In the genomic region with DNA sequence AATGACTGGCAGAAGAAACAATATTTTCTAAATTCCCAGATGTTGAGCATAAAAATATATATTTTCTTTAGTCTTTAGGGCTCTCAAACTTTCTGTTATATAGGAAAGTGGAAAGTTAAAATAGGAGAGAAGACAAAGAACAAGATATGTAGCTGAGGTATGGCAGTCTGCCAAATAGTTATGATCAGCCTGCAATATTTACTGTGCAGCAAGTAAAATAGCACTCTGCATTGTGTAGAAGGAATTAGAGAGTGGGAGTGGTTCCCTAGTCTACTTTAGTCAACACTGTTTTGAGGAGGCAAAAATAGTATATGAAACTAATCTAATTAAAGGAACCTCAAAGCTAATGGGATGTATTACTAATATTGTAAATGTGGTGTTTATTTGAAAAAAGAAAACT, we compare ENCODE assay signal across 18 cellular contexts.
A peak's percentile ranks its signal among the peaks of the same experiment; 100 is the strongest.
DNase-seq lines count a peak whose midpoint lies in the region; ATAC-seq, FAIRE-seq and TF ChIP-seq lines count a peak whose summit lies in the region.
"Had no signal": no experiment of that assay in that cellular context is flagged by ENCODE, and none has a peak within 500 bp of the region (broad histone marks: within the 10 kb centered on the region; RNA-seq: fewer than 3 reads in every experiment).

No MANE protein-coding gene starts in this region.

- no peak for FAIRE-seq in astrocyte (lab: Jason Lieb, UNC)
- FAIRE-seq: H54 had no signal

- DNase-seq in HS-27A (ENCODE audit: low read depth) (peak; percentile 29), NCI-H1436 treated with DMSO at 0.1 percent for 48 hours (lab: John Stamatoyannopoulos, UW) (peak; percentile 72), astrocyte (ENCODE audit: low read depth) (peak; percentile 33), left kidney (ENCODE audit: low read depth, low spot score) (peak; percentile 4), NCI-H2107 (lab: John Stamatoyannopoulos, UW) (no peak)
- DNase-seq: activated CD8-positive, alpha-beta memory T cell treated with anti-CD3 and anti-CD28 coated beads, Interleukin-2, amount 50 U/mL, for 4 hours; activated naive CD8-positive, alpha-beta T cell treated with anti-CD3 and anti-CD28 coated beads, Interleukin-2, amount 10 ng/mL, durations not matched to agents 7 days and 5 days; CD4-positive, CD25-positive, alpha-beta regulatory T cell; gastrocnemius medialis; GF-D8; immature natural killer cell; midbrain; stimulated activated CD4-positive, alpha-beta T cell treated with anti-CD3 and anti-CD28 coated beads, Interleukin-15, amount 100 ng/mL, for 24 hours had no signal

- H3K27me3 ChIP-seq in astrocyte (ENCODE audit: insufficient read depth, low read length): no peaks in the 10 kb centered on the region
- H3K27me3 ChIP-seq: gastrocnemius medialis had no signal

- H3K4me1 Mint-ChIP-seq in astrocyte (ENCODE audit: low read depth, unreplicated experiment): no peaks in the 10 kb centered on the region
- H3K4me1 Mint-ChIP-seq: activated naive CD8-positive, alpha-beta T cell treated with anti-CD3 and anti-CD28 coated beads, Interleukin-2, amount 10 ng/mL, durations not matched to agents 7 days and 5 days; CD4-positive, CD25-positive, alpha-beta regulatory T cell; immature natural killer cell; WTC11 had no signal

- no peak overlapping the region for H3K4me2 ChIP-seq in astrocyte (ENCODE audit: low read length)

- no peaks in the 10 kb centered on the region for H3K36me3 Mint-ChIP-seq in astrocyte (ENCODE audit: low read depth, unreplicated experiment)
- H3K36me3 Mint-ChIP-seq: activated naive CD8-positive, alpha-beta T cell treated with anti-CD3 and anti-CD28 coated beads, Interleukin-2, amount 10 ng/mL, durations not matched to agents 7 days and 5 days; CD4-positive, CD25-positive, alpha-beta regulatory T cell; immature natural killer cell had no signal

- no peaks in the 10 kb centered on the region for H3K9me3 ChIP-seq in astrocyte (ENCODE audit: insufficient read depth, low read depth, low read length)
- H3K9me3 ChIP-seq: gastrocnemius medialis, thoracic aorta had no signal

- H3K9ac ChIP-seq in astrocyte (ENCODE audit: low read length): no peak overlapping the region

- no peak overlapping the region for H3K27ac Mint-ChIP-seq in astrocyte (ENCODE audit: unreplicated experiment)
- H3K27ac Mint-ChIP-seq: activated naive CD8-positive, alpha-beta T cell treated with anti-CD3 and anti-CD28 coated beads, Interleukin-2, amount 10 ng/mL, durations not matched to agents 7 days and 5 days; CD4-positive, CD25-positive, alpha-beta regulatory T cell; immature natural killer cell; WTC11 had no signal

- H3K79me2 ChIP-seq in astrocyte (ENCODE audit: insufficient read depth, low read length): no peaks in the 10 kb centered on the region

- no peak for TF ChIP-seq CTCF in astrocyte (IDR thresholded peaks at IDR 0.05; ENCODE audit: insufficient read depth, low read depth, low read length)

- no peak overlapping the region for H3K27ac ChIP-seq in astrocyte (ENCODE audit: low read depth, low read length)
- H3K27ac ChIP-seq: gastrocnemius medialis, thoracic aorta had no signal

- no peaks in the 10 kb centered on the region for H3K9me3 Mint-ChIP-seq in astrocyte (ENCODE audit: unreplicated experiment)

- no peak overlapping the region for H3K4me3 ChIP-seq in astrocyte (ENCODE audit: insufficient read depth, low read depth, low read length)
- H3K4me3 ChIP-seq: gastrocnemius medialis, thoracic aorta had no signal

- no peak overlapping the region for H2AFZ ChIP-seq in astrocyte (ENCODE audit: low read depth, low read length)

- H3K4me1 ChIP-seq in astrocyte (ENCODE audit: insufficient read depth, low read length): no peaks in the 10 kb centered on the region
- H3K4me1 ChIP-seq: gastrocnemius medialis had no signal

- no peaks in the 10 kb centered on the region for H3K36me3 ChIP-seq in astrocyte (ENCODE audit: insufficient read depth, low read length)
- H3K36me3 ChIP-seq: gastrocnemius medialis, thoracic aorta had no signal

- no peak overlapping the region for H3K4me3 Mint-ChIP-seq in astrocyte (ENCODE audit: unreplicated experiment)
- H3K4me3 Mint-ChIP-seq: activated naive CD8-positive, alpha-beta T cell treated with anti-CD3 and anti-CD28 coated beads, Interleukin-2, amount 10 ng/mL, durations not matched to agents 7 days and 5 days; CD4-positive, CD25-positive, alpha-beta regulatory T cell; immature natural killer cell; WTC11 had no signal

- no peaks in the 10 kb centered on the region for H3K27me3 Mint-ChIP-seq in astrocyte (ENCODE audit: low read depth, unreplicated experiment)
- H3K27me3 Mint-ChIP-seq: activated naive CD8-positive, alpha-beta T cell treated with anti-CD3 and anti-CD28 coated beads, Interleukin-2, amount 10 ng/mL, durations not matched to agents 7 days and 5 days; CD4-positive, CD25-positive, alpha-beta regulatory T cell had no signal

- ATAC-seq in activated CD4-positive, CD25-positive, alpha-beta regulatory T cell treated with anti-CD3 and anti-CD28 coated beads, Interleukin-2, amount 50 U/mL, for 24 hours: no peak
- no peak for ATAC-seq in GM21717 (IDR thresholded peaks at IDR 0.05; ENCODE audit: unreplicated experiment)
- ATAC-seq: gastrocnemius medialis, WTC11 had no signal

- no peaks in the 10 kb centered on the region for H4K20me1 ChIP-seq in astrocyte (ENCODE audit: insufficient read depth, low read length)
